ENCODE assay signal across 7 cellular contexts in the genomic region with DNA sequence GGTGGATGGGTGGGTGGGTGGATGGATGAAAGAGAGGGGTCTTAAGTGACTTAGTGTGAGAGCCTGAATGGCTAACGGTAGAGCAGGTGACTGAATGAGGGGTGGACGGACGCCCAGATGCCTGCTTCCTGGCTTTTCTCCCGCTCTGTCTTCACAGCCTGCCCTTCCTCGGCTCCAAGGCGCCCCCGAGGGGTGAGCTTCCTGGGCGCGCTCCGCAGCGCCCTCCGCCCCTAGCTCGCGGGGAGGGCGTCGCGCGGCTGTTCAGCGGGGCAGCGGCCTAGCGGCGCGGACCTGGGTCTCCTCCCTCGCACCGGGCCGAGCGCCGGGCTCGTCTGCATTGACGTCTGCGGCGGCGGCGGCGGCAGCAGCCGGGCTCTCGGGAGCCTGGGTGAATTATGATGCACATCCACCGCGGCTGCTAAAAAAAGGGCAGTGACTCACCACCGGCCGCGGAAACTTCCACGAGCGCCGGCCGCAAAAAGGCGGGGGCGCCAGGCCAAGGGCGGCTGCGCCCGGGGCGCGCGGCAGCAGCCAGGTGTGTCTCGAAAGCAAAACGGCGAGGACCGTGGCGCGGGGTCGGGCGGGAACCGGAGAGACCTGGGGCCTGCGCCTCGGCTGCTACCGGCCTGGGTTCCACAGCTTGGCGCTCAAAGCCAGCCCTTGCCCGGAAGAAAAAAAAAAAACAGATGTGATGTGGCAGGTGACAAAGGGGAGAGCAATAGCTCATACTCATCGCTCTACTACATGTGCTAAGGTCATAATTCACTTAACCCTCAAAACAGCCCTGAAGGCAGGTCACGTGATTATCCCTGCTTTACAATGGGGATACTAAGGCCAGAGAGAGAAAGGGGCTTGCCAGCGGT.
DNase-seq lines count a peak whose midpoint lies in the region; ATAC-seq and TF ChIP-seq lines count a peak whose summit lies in the region.

No MANE protein-coding gene starts in this region.

- intact Hi-C loops in left lung (cut with DNase I), result no loop called here

- in situ Hi-C loops in GM13977 (cut with MboI; ENCODE audit: low pct_unique_long_range_greater_than_20kb, low sequenced_read_pairs, unreplicated experiment), result no loop called here

- ATAC-seq in HG02571 (IDR thresholded peaks at IDR 0.05; ENCODE audit: unreplicated experiment) (peak; percentile 88), left lung (peak; percentile 95)

- H3K27me3 ChIP-seq in left lung, result peaks cover 0 to 52% of the 10 kb centered on the region in 2 donors

- no peak overlapping the region for H3K27ac ChIP-seq in left lung

- no peaks in the 10 kb centered on the region for H3K36me3 ChIP-seq in left lung

- peak overlapping the region; percentile 14 to 24 for H3K4me3 ChIP-seq in left lung

- DNase-seq in GM13977 (ENCODE audit: low spot score) (peak; percentile 82), NCI-H1105 (lab: John Stamatoyannopoulos, UW) (peak; percentile 35), dedifferentiated amniotic fluid mesenchymal stem cell (ENCODE audit: extremely low spot score) (peak; percentile 63), left lung (peak; percentile 79 to 87)
- DNase-seq in activated CD4-positive, alpha-beta T cell treated with anti-CD3 and anti-CD28 coated beads, Interleukin-2, amount 50 U/mL, for 24 hours (ENCODE audit: low read depth in 1 of 2, low spot score in 1 of 2), result peak; percentile 69 to 79
- peak; percentile 72 for DNase-seq in stimulated activated CD4-positive, alpha-beta T cell treated with anti-CD3 and anti-CD28 coated beads, Interleukin-2, amount 100 ng/mL, for 4 hours (ENCODE audit: low read depth)

- H3K9me3 ChIP-seq in left lung, result no peaks in the 10 kb centered on the region

- peaks cover 0 to 10% of the 10 kb centered on the region in 2 donors for H3K4me1 ChIP-seq in left lung

- TF ChIP-seq CTCF in GM13977 (IDR thresholded peaks at IDR 0.05; ENCODE audit: extremely low read depth, insufficient read depth, missing control alignments) (peak; percentile 38), left lung (IDR thresholded peaks at IDR 0.05) (no peak)
